ENCODE assay signal across 20 cellular contexts in genomic region chr18:79438581-79438980, GRCh38. TPM values are rescaled to one million over a fixed set of nuclear protein-coding genes. Genes with fewer than 3 reads are reported as not detected.
A peak's percentile ranks its signal among the peaks of the same experiment; 100 is the strongest.
DNase-seq lines count a peak whose midpoint lies in the region; ATAC-seq lines count a peak whose summit lies in the region.
"Had no signal": no experiment of that assay in that cellular context is flagged by ENCODE, and none has a peak within 500 bp of the region (broad histone marks: within the 10 kb centered on the region; RNA-seq: fewer than 3 reads in every experiment).

No MANE protein-coding gene starts in this region.

- intact Hi-C loops in activated naive CD4-positive, alpha-beta T cell treated with anti-CD3 and anti-CD28 coated beads for 36 hours (cut with micrococcal nuclease): no loop called here
- intact Hi-C loops in Right ventricle myocardium inferior (cut with DNase I): no loop called here

- H3K36me3 ChIP-seq in SK-N-MC (ENCODE audit: insufficient read depth, low read length): no peaks in the 10 kb centered on the region
- H3K36me3 ChIP-seq in skeletal muscle tissue (ENCODE audit: control insufficient read depth in 3 of 3, insufficient read depth in 3 of 3, low read length in 3 of 3): peaks cover 10 to 15% (median 14%) of the 10 kb centered on the region in 3 donors

- H3K27ac Mint-ChIP-seq in activated naive CD4-positive, alpha-beta T cell treated with anti-CD3 and anti-CD28 coated beads for 36 hours: peak overlapping the region; percentile 30
- H3K27ac Mint-ChIP-seq in activated naive CD4-positive, alpha-beta T cell treated with anti-CD3 and anti-CD28 coated beads, Interleukin-2, amount 10 ng/mL, durations not matched to agents 7 days and 5 days: no peak overlapping the region
- H3K27ac Mint-ChIP-seq in memory B cell: peak overlapping the region; percentile 47
- H3K27ac Mint-ChIP-seq: activated CD8-positive, alpha-beta T cell treated with anti-CD3 and anti-CD28 coated beads for 36 hours had no signal

- H3K9ac ChIP-seq in SK-N-MC (ENCODE audit: insufficient read length) (no peak overlapping the region), skeletal muscle tissue (ENCODE audit: low read depth in 1 of 3, low read length in 3 of 3) (peak overlapping the region; percentile 33 to 80 (median 58))

- peak overlapping the region; percentile 49; the same call in 1 of the 2 replicates for H3K4me3 ChIP-seq in SK-N-MC
- peak overlapping the region in 2 of 3 donors; percentile 53 to 54 for H3K4me3 ChIP-seq in skeletal muscle tissue (ENCODE audit: low read length in 3 of 3)
- H3K4me3 ChIP-seq: body of pancreas, esophagus squamous epithelium, lung, suprapubic skin had no signal

- no peak overlapping the region for H3K4me3 Mint-ChIP-seq in activated naive CD4-positive, alpha-beta T cell treated with anti-CD3 and anti-CD28 coated beads for 36 hours
- no peak overlapping the region for H3K4me3 Mint-ChIP-seq in activated naive CD4-positive, alpha-beta T cell treated with anti-CD3 and anti-CD28 coated beads, Interleukin-2, amount 10 ng/mL, durations not matched to agents 7 days and 5 days
- peak overlapping the region; percentile 41 for H3K4me3 Mint-ChIP-seq in memory B cell
- H3K4me3 Mint-ChIP-seq: activated CD8-positive, alpha-beta T cell treated with anti-CD3 and anti-CD28 coated beads for 36 hours; activated T-cell treated with anti-CD3 and anti-CD28 coated beads, Interleukin-2, amount 50 U/mL, for 4 hours; CD14-positive monocyte had no signal

- H3K4me1 Mint-ChIP-seq in activated naive CD4-positive, alpha-beta T cell treated with anti-CD3 and anti-CD28 coated beads for 36 hours (ENCODE audit: low read depth): peaks cover 50% of the 10 kb centered on the region
- H3K4me1 Mint-ChIP-seq in activated naive CD4-positive, alpha-beta T cell treated with anti-CD3 and anti-CD28 coated beads, Interleukin-2, amount 10 ng/mL, durations not matched to agents 7 days and 5 days: peaks cover 20% of the 10 kb centered on the region
- peaks cover 45% of the 10 kb centered on the region for H3K4me1 Mint-ChIP-seq in memory B cell
- H3K4me1 Mint-ChIP-seq: CD14-positive monocyte had no signal

- peak overlapping the region; percentile 67; the same call in 1 of the 2 replicates for H3K27ac ChIP-seq in SK-N-MC
- H3K27ac ChIP-seq in skeletal muscle tissue (ENCODE audit: low read depth, low read length): peak overlapping the region; percentile 78
- H3K27ac ChIP-seq: body of pancreas, esophagus squamous epithelium, suprapubic skin had no signal

- no peaks in the 10 kb centered on the region for H3K9me3 ChIP-seq in SK-N-MC (ENCODE audit: low read depth, low read length)
- no peaks in the 10 kb centered on the region for H3K9me3 ChIP-seq in skeletal muscle tissue (ENCODE audit: control insufficient read depth in 3 of 3, low read length in 3 of 3)
- H3K9me3 ChIP-seq: body of pancreas, esophagus squamous epithelium, suprapubic skin had no signal

- H3K27me3 Mint-ChIP-seq in activated naive CD4-positive, alpha-beta T cell treated with anti-CD3 and anti-CD28 coated beads for 36 hours (ENCODE audit: low read depth): no peaks in the 10 kb centered on the region
- no peaks in the 10 kb centered on the region for H3K27me3 Mint-ChIP-seq in activated naive CD4-positive, alpha-beta T cell treated with anti-CD3 and anti-CD28 coated beads, Interleukin-2, amount 10 ng/mL, durations not matched to agents 7 days and 5 days
- no peaks in the 10 kb centered on the region for H3K27me3 Mint-ChIP-seq in memory B cell
- H3K27me3 Mint-ChIP-seq: activated CD8-positive, alpha-beta T cell treated with anti-CD3 and anti-CD28 coated beads for 36 hours had no signal

- ATAC-seq in memory B cell (ENCODE audit: low read depth) (no peak), GM21576 (IDR thresholded peaks at IDR 0.05; ENCODE audit: unreplicated experiment) (no peak), HG03095 (IDR thresholded peaks at IDR 0.05; ENCODE audit: unreplicated experiment) (no peak), Right ventricle myocardium inferior (no peak)
- ATAC-seq: activated T-cell treated with anti-CD3 and anti-CD28 coated beads, Interleukin-2, amount 50 U/mL, for 4 hours; body of pancreas; Panc1 had no signal

- H3K27me3 ChIP-seq in skeletal muscle tissue (ENCODE audit: control insufficient read depth in 3 of 3, insufficient read depth in 3 of 3, low read length in 3 of 3): no peaks in the 10 kb centered on the region
- H3K27me3 ChIP-seq: body of pancreas, esophagus squamous epithelium, suprapubic skin had no signal

- peaks cover 24% of the 10 kb centered on the region for H3K36me3 Mint-ChIP-seq in activated naive CD4-positive, alpha-beta T cell treated with anti-CD3 and anti-CD28 coated beads for 36 hours (ENCODE audit: low read depth)
- H3K36me3 Mint-ChIP-seq in activated naive CD4-positive, alpha-beta T cell treated with anti-CD3 and anti-CD28 coated beads, Interleukin-2, amount 10 ng/mL, durations not matched to agents 7 days and 5 days: peaks cover 12% of the 10 kb centered on the region
- H3K36me3 Mint-ChIP-seq in memory B cell: peaks cover 6% of the 10 kb centered on the region

- H3K9me3 Mint-ChIP-seq in activated naive CD4-positive, alpha-beta T cell treated with anti-CD3 and anti-CD28 coated beads for 36 hours: no peaks in the 10 kb centered on the region
- H3K9me3 Mint-ChIP-seq in activated naive CD4-positive, alpha-beta T cell treated with anti-CD3 and anti-CD28 coated beads, Interleukin-2, amount 10 ng/mL, durations not matched to agents 7 days and 5 days: no peaks in the 10 kb centered on the region
- H3K9me3 Mint-ChIP-seq in memory B cell: no peaks in the 10 kb centered on the region
- H3K9me3 Mint-ChIP-seq: activated CD8-positive, alpha-beta T cell treated with anti-CD3 and anti-CD28 coated beads for 36 hours; activated T-cell treated with anti-CD3 and anti-CD28 coated beads, Interleukin-2, amount 50 U/mL, for 4 hours; CD14-positive monocyte had no signal

- DNase-seq in activated naive CD4-positive, alpha-beta T cell treated with anti-CD3 and anti-CD28 coated beads for 36 hours: no peak
- no peak for DNase-seq in activated naive CD4-positive, alpha-beta T cell treated with anti-CD3 and anti-CD28 coated beads, Interleukin-2, amount 10 ng/mL, durations not matched to agents 7 days and 5 days
- no peak for DNase-seq in SK-N-MC (ENCODE audit: low read depth, low spot score)
- DNase-seq in memory B cell (ENCODE audit: low spot score in 2 of 2): no peak
- DNase-seq in Right ventricle myocardium inferior (ENCODE audit: missing footprints): no peak
- DNase-seq: body of pancreas, esophagus squamous epithelium, H7, IMR-90, NCI-H1417, NCI-H446 treated with DMSO at 0.1 percent for 48 hours had no signal

- peaks cover 14 to 59% (median 31%) of the 10 kb centered on the region in 3 donors for H3K4me1 ChIP-seq in skeletal muscle tissue (ENCODE audit: control insufficient read depth in 3 of 3, insufficient read depth in 3 of 3, low read length in 3 of 3)
- H3K4me1 ChIP-seq: body of pancreas had no signal

- CTCF ChIA-PET in activated naive CD4-positive, alpha-beta T cell treated with anti-CD3 and anti-CD28 coated beads for 36 hours (lab: Charles Lee): interaction anchor here (1.2 to 1.3 kb wide), 2 partner anchors 45 to 59 kb away, joined by 3 to 4 read pairs; no protein-coding TSS in a partner anchor
- CTCF ChIA-PET in activated naive CD4-positive, alpha-beta T cell treated with anti-CD3 and anti-CD28 coated beads, Interleukin-2, amount 10 ng/mL, durations not matched to agents 7 days and 5 days (lab: Charles Lee): interaction anchor here (0.8 to 1.3 kb wide), 3 partner anchors 45 to 58 kb away, joined by 3 read pairs; no protein-coding TSS in a partner anchor

RNA-seq across cellular contexts. Expression of gene NFATC1, which starts 42.9 kb away (rescaled TPM):
- total RNA-seq in activated naive CD4-positive, alpha-beta T cell treated with anti-CD3 and anti-CD28 coated beads for 36 hours: 10 to 100 TPM; 77.8 to 79.4 TPM
- total RNA-seq in skeletal muscle tissue (10.4 TPM), Right ventricle myocardium inferior (18.5 TPM)
